In the genomic region with DNA sequence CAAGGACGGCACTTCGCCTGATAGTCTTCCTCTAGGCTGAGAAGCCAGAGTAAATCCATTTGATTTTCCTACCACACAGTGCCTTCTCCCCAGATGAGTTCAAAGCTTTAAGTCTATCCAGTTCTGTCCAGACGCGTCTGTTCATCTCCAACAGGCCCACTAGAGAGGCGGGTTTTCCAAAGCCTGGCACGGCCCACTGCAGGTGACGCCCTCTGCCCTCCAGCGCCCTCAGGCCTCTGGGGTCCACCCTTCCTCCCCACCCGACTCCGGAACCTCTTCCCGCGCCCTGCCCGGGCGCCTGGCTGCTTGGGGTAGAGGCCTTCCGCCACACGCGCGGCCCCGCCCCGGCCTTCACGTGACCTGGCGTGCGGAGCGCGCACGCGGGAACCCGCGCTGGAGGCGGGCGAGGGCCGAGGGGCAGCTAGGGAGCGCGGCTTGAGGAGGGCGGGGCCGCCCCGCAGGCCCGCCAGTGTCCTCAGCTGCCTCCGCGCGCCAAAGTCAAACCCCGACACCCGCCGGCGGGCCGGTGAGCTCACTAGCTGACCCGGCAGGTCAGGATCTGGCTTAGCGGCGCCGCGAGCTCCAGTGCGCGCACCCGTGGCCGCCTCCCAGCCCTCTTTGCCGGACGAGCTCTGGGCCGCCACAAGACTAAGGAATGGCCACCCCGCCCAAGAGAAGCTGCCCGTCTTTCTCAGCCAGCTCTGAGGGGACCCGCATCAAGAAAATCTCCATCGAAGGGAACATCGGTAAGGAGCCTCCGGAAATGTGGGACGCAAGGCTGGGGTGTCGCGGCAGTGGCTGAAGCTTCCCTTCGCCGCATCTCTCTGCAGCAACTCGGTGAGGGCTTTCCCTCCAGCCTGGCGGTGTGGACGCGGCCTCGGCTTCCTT, we compare ENCODE assay signal across 8 cellular contexts. TPM values are rescaled to one million over a fixed set of nuclear protein-coding genes. Genes with fewer than 3 reads are reported as not detected.
DNase-seq lines count a peak whose midpoint lies in the region; ATAC-seq, FAIRE-seq and TF ChIP-seq lines count a peak whose summit lies in the region.

A gene (plus strand): TSS at position 469 of the 888 bp plus-strand sequence. CDS start 187 bp downstream, at position 656.

- peak within 1 kb of the TSS; percentile 66 for H2AFZ ChIP-seq in SU-DHL-6 (ENCODE audit: low read depth, low read length, severe bottlenecking)

- ATAC-seq in HG02623 (IDR thresholded peaks at IDR 0.05; ENCODE audit: unreplicated experiment) (peak; percentile 69), Right ventricle myocardium superior (ENCODE audit: poor library complexity) (peak; percentile 100), pancreas (peak; percentile 97 to 99 (median 99))
- ATAC-seq in activated naive CD8-positive, alpha-beta T cell treated with anti-CD3 and anti-CD28 coated beads, Interleukin-2, amount 10 ng/mL, durations not matched to agents 7 days and 5 days (ENCODE audit: low read depth): peak; percentile 82

- POLR2A ChIA-PET in activated naive CD8-positive, alpha-beta T cell treated with anti-CD3 and anti-CD28 coated beads, Interleukin-2, amount 10 ng/mL, durations not matched to agents 7 days and 5 days (lab: Charles Lee): interaction anchor here (0.5 to 5.0 kb wide), 12 partner anchors 10 to 316 kb away, joined by 3 to 48 read pairs (median 5); a partner anchor contains a TSS

- H3K9me2 ChIP-seq in SU-DHL-6 (replicated peaks; ENCODE audit: insufficient read depth, low read length): no peaks in the 10 kb centered on the region

- H4K20me1 ChIP-seq in SU-DHL-6 (ENCODE audit: low read depth, low read length): no peaks in the 10 kb centered on the region

- no peaks in the 10 kb centered on the region for H3K9me3 ChIP-seq in SU-DHL-6 (ENCODE audit: insufficient read depth, low read length)
- H3K9me3 ChIP-seq in pancreas: no peaks in the 10 kb centered on the region
- no peaks in the 10 kb centered on the region for H3K9me3 ChIP-seq in thyroid gland

- DNase-seq in GM12864 (ENCODE audit: low read depth) (peak; percentile 72), NCI-H1092 treated with DMSO at 0.1 percent for 48 hours (lab: John Stamatoyannopoulos, UW) (peak; percentile 88), Right ventricle myocardium superior (peak; percentile 96), pancreas (peak; percentile 89 to 96 (median 92)), thyroid gland (peak; percentile 90)
- peak; percentile 94 for DNase-seq in activated naive CD8-positive, alpha-beta T cell treated with anti-CD3 and anti-CD28 coated beads, Interleukin-2, amount 10 ng/mL, durations not matched to agents 7 days and 5 days

- H3K27me3 ChIP-seq in SU-DHL-6 (ENCODE audit: low read length) (no peaks in the 10 kb centered on the region), pancreas (no peaks in the 10 kb centered on the region), thyroid gland (no peaks in the 10 kb centered on the region)

- H3K4me2 ChIP-seq in SU-DHL-6 (ENCODE audit: low read depth, low read length, poor library complexity, severe bottlenecking): peak within 1 kb of the TSS; percentile 94

- H3K79me2 ChIP-seq in SU-DHL-6 (ENCODE audit: insufficient read depth, low read length): peaks cover 49% of the 10 kb centered on the region

- peaks cover 31% of the 10 kb centered on the region for H3K4me1 Mint-ChIP-seq in activated naive CD8-positive, alpha-beta T cell treated with anti-CD3 and anti-CD28 coated beads, Interleukin-2, amount 10 ng/mL, durations not matched to agents 7 days and 5 days

- peak within 1 kb of the TSS; percentile 99 for H3K4me3 Mint-ChIP-seq in activated naive CD8-positive, alpha-beta T cell treated with anti-CD3 and anti-CD28 coated beads, Interleukin-2, amount 10 ng/mL, durations not matched to agents 7 days and 5 days

- intact Hi-C loops in Right ventricle myocardium superior (cut with DNase I): loop anchor here (10.0 kb wide), 2 partner anchors 109 to 339 kb away; no protein-coding TSS in a partner anchor
- intact Hi-C loops in pancreas (cut with DNase I): no loop called here
- intact Hi-C loops in thyroid gland (cut with DNase I): loop anchor here (10.0 kb wide), 2 partner anchors 159 to 309 kb away; a partner anchor contains a TSS

- peaks cover 37% of the 10 kb centered on the region for H3F3A ChIP-seq in SU-DHL-6 (ENCODE audit: insufficient read depth)

- peak in 1 of 2 donors; percentile 86 for TF ChIP-seq POLR2A in thyroid gland (IDR thresholded peaks at IDR 0.05)

- peaks cover 29% of the 10 kb centered on the region for H3K36me3 Mint-ChIP-seq in activated naive CD8-positive, alpha-beta T cell treated with anti-CD3 and anti-CD28 coated beads, Interleukin-2, amount 10 ng/mL, durations not matched to agents 7 days and 5 days

- TF ChIP-seq CTCF in GM12864 (IDR thresholded peaks at IDR 0.05; ENCODE audit: low read depth, low read length, missing control alignments) (no peak), SU-DHL-6 (IDR thresholded peaks at IDR 0.05; ENCODE audit: insufficient read depth, low read length, poor library complexity, severe bottlenecking) (no peak), pancreas (IDR thresholded peaks at IDR 0.05) (no peak), thyroid gland (IDR thresholded peaks at IDR 0.05) (peak in 1 of 6 experiments; percentile 7)

- H3K36me3 ChIP-seq in SU-DHL-6 (ENCODE audit: low read length) (peaks cover 10% of the 10 kb centered on the region), pancreas (no peaks in the 10 kb centered on the region), thyroid gland (no peaks in the 10 kb centered on the region)

- WGBS in pancreas, 2 donors: 0% methylated on average over 70 to 74 of the region's 74 CpGs
- 1 to 2% methylated on average over 16 to 37 of the region's 74 CpGs for WGBS in thyroid gland, 2 donors

- H3K4me3 ChIP-seq in GM12864 (ENCODE audit: low read depth, low read length) (peak within 1 kb of the TSS; percentile 99), SU-DHL-6 (ENCODE audit: insufficient read depth, low read length, poor library complexity, severe bottlenecking) (peak within 1 kb of the TSS; percentile 91), pancreas (peak within 1 kb of the TSS; percentile 60 to 84 (median 62)), thyroid gland (replicated peaks in 1 of 3) (peak within 1 kb of the TSS; percentile 59 to 86 (median 76))

- H3K9ac ChIP-seq in SU-DHL-6 (ENCODE audit: low read length): peak within 1 kb of the TSS; percentile 86

- H3K9me3 Mint-ChIP-seq in activated naive CD8-positive, alpha-beta T cell treated with anti-CD3 and anti-CD28 coated beads, Interleukin-2, amount 10 ng/mL, durations not matched to agents 7 days and 5 days: no peaks in the 10 kb centered on the region

- FAIRE-seq in pancreas (lab: Jason Lieb, UNC): no peak

- no peaks in the 10 kb centered on the region for H3K27me3 Mint-ChIP-seq in activated naive CD8-positive, alpha-beta T cell treated with anti-CD3 and anti-CD28 coated beads, Interleukin-2, amount 10 ng/mL, durations not matched to agents 7 days and 5 days

- peaks cover 0 to 5% (median 0%) of the 10 kb centered on the region in 3 donors for H3K4me1 ChIP-seq in pancreas
- H3K4me1 ChIP-seq in thyroid gland: peaks cover 7 to 13% of the 10 kb centered on the region in 2 donors

- H3K27ac Mint-ChIP-seq in activated naive CD8-positive, alpha-beta T cell treated with anti-CD3 and anti-CD28 coated beads, Interleukin-2, amount 10 ng/mL, durations not matched to agents 7 days and 5 days: peak within 1 kb of the TSS; percentile 92

- H3K27ac ChIP-seq in SU-DHL-6 (ENCODE audit: low read depth, low read length) (peak within 1 kb of the TSS; percentile 94), pancreas (peak within 1 kb of the TSS; percentile 67 to 89 (median 84)), thyroid gland (peak within 1 kb of the TSS; percentile 80 to 91 (median 82))

RNA-seq across cellular contexts. Expression of the gene that starts here (rescaled TPM):
- 10 to 100 TPM; 67.4 to 71.6 TPM for total RNA-seq in activated naive CD8-positive, alpha-beta T cell treated with anti-CD3 and anti-CD28 coated beads, Interleukin-2, amount 10 ng/mL, durations not matched to agents 7 days and 5 days
- total RNA-seq in Right ventricle myocardium superior (6.4 TPM), pancreas (1 to 10 TPM; 1.7 to 8.9 (median 4.1) TPM), thyroid gland (10 to 100 TPM; 10.9 to 15.2 (median 14.6) TPM)
- 1 to 10 TPM; 3.1 to 8.1 TPM for polyA plus RNA-seq in pancreas

Comparison
In these comparisons a context has a peak if more than half of its experiments do, and no peak if none do; other contexts are left out.
1. Peak in every context shown above with its lines: DNase-seq, ATAC-seq, H3K4me3 ChIP-seq and H3K27ac ChIP-seq.
2. intact Hi-C loops: an anchor here in Right ventricle myocardium superior (10.0 kb wide) and thyroid gland (10.0 kb wide); none called in pancreas.